8 cellular contexts compared by ENCODE assay signal in genomic region chr4:70705146-70705855, GRCh38. TPM values are rescaled to one million over a fixed set of nuclear protein-coding genes. Genes with fewer than 3 reads are reported as not detected.
DNase-seq lines count a peak whose midpoint lies in the region; ATAC-seq and TF ChIP-seq lines count a peak whose summit lies in the region.

No MANE protein-coding gene starts in this region.

- peaks cover 2% of the 10 kb centered on the region for H3K4me1 ChIP-seq in BE2C

- peak overlapping the region; percentile 63 for H3K4me3 ChIP-seq in BE2C (ENCODE audit: low read depth, low read length)

- peaks cover 26% of the 10 kb centered on the region for H3K4me1 Mint-ChIP-seq in activated CD8-positive, alpha-beta T cell treated with anti-CD3 and anti-CD28 coated beads for 36 hours (ENCODE audit: low read depth)

- H3K27ac Mint-ChIP-seq in activated CD8-positive, alpha-beta T cell treated with anti-CD3 and anti-CD28 coated beads for 36 hours = peak overlapping the region; percentile 88

- H3K9me3 Mint-ChIP-seq in activated CD8-positive, alpha-beta T cell treated with anti-CD3 and anti-CD28 coated beads for 36 hours = no peaks in the 10 kb centered on the region

- intact Hi-C loops in activated CD8-positive, alpha-beta T cell treated with anti-CD3 and anti-CD28 coated beads for 36 hours (cut with micrococcal nuclease) = loop anchor here (2.0 to 5.0 kb wide), 2 partner anchors 16 to 132 kb away; partner anchors contain the start of genes GRSF1 and UTP3

- POLR2A ChIA-PET in activated CD8-positive, alpha-beta T cell treated with anti-CD3 and anti-CD28 coated beads for 36 hours (lab: Charles Lee) = interaction anchor here (0.7 to 4.9 kb wide), 6 partner anchors 13 to 134 kb away, joined by 3 to 40 read pairs (median 8); partner anchors contain the start of genes GRSF1, RUFY3 and UTP3

- ATAC-seq in GM19025 (IDR thresholded peaks at IDR 0.05; ENCODE audit: low read depth, unreplicated experiment) (peak; percentile 61), HG03139 (IDR thresholded peaks at IDR 0.05; ENCODE audit: unreplicated experiment) (peak; percentile 46)
- ATAC-seq in activated CD8-positive, alpha-beta T cell treated with anti-CD3 and anti-CD28 coated beads for 36 hours = peak; percentile 71

- no peaks in the 10 kb centered on the region for H3K36me3 Mint-ChIP-seq in activated CD8-positive, alpha-beta T cell treated with anti-CD3 and anti-CD28 coated beads for 36 hours (ENCODE audit: low read depth)

- H3K27me3 ChIP-seq in BE2C = no peaks in the 10 kb centered on the region

- no peak for TF ChIP-seq CTCF in BE2C (IDR thresholded peaks at IDR 0.05; ENCODE audit: low read depth, low read length)
- no peak for TF ChIP-seq CTCF in activated CD8-positive, alpha-beta T cell treated with anti-CD3 and anti-CD28 coated beads for 36 hours (IDR thresholded peaks at IDR 0.05)

- H3K4me3 Mint-ChIP-seq in activated CD8-positive, alpha-beta T cell treated with anti-CD3 and anti-CD28 coated beads for 36 hours = peak overlapping the region; percentile 84

- no peaks in the 10 kb centered on the region for H3K27me3 Mint-ChIP-seq in activated CD8-positive, alpha-beta T cell treated with anti-CD3 and anti-CD28 coated beads for 36 hours

- CTCF ChIA-PET in activated CD8-positive, alpha-beta T cell treated with anti-CD3 and anti-CD28 coated beads for 36 hours (lab: Charles Lee) = interaction anchor here (1.3 to 7.7 kb wide), 8 partner anchors 13 to 252 kb away, joined by 3 to 79 read pairs (median 5); partner anchors contain the start of gene UTP3

- peak; percentile 73 for DNase-seq in BE2C
- DNase-seq in NCI-H526 (lab: John Stamatoyannopoulos, UW) = peak; percentile 69 to 87
- DNase-seq in activated CD8-positive, alpha-beta T cell treated with anti-CD3 and anti-CD28 coated beads for 36 hours = peak; percentile 81
- DNase-seq in effector CD4-positive, alpha-beta T cell = peak; percentile 70
- peak; percentile 80 for DNase-seq in medulla oblongata (ENCODE audit: extremely low spot score)
- peak; percentile 54 for DNase-seq in stimulated activated CD8-positive, alpha-beta memory T cell treated with anti-CD3 and anti-CD28 coated beads, Interleukin-12 subunit alpha, Interleukin-12 subunit beta, amount 100 ng/mL, for 1 hour (ENCODE audit: low read depth)

- H3K36me3 ChIP-seq in BE2C = no peaks in the 10 kb centered on the region

- no peaks in the 10 kb centered on the region for H3K9me3 ChIP-seq in BE2C

RNA-seq across cellular contexts. Expression of gene RUFY3, which starts 16.5 kb away (rescaled TPM):
- 43.0 TPM for polyA plus RNA-seq in BE2C (2012; ENCODE audit: insufficient read depth, insufficient read length, low read depth)
- 10 to 100 TPM; 13.6 to 17.5 TPM for total RNA-seq in activated CD8-positive, alpha-beta T cell treated with anti-CD3 and anti-CD28 coated beads for 36 hours

RNA-seq across cellular contexts. Expression of gene UTP3, which starts 17.0 kb away (rescaled TPM):
- polyA plus RNA-seq in BE2C (2012; ENCODE audit: insufficient read depth, insufficient read length, low read depth) = 78.0 TPM
- total RNA-seq in activated CD8-positive, alpha-beta T cell treated with anti-CD3 and anti-CD28 coated beads for 36 hours = 10 to 100 TPM; 31.0 to 33.5 TPM

RNA-seq across cellular contexts. Expression of gene JCHAIN, which starts 39.0 kb away (rescaled TPM):
- not detected for polyA plus RNA-seq in BE2C (2012; ENCODE audit: insufficient read depth, insufficient read length, low read depth)
- total RNA-seq in activated CD8-positive, alpha-beta T cell treated with anti-CD3 and anti-CD28 coated beads for 36 hours = not detected

Comparison
In these comparisons a context has a peak if more than half of its experiments do, and no peak if none do; other contexts are left out.
1. Peak in every context shown above with its lines: DNase-seq, ATAC-seq and H3K4me3 ChIP-seq.